Comparison of ENCODE assay signal across 8 cellular contexts in genomic region chr10:71211759-71212248, GRCh38. TPM values are rescaled to one million over a fixed set of nuclear protein-coding genes. Genes with fewer than 3 reads are reported as not detected.
DNase-seq lines count a peak whose midpoint lies in the region; ATAC-seq and TF ChIP-seq lines count a peak whose summit lies in the region.

No MANE protein-coding gene starts in this region.

- peaks cover 39% of the 10 kb centered on the region for H3K27me3 ChIP-seq in H7 (ENCODE audit: control insufficient read depth, insufficient read depth, low read length)
- H3K27me3 ChIP-seq in gastroesophageal sphincter: peaks cover 29% of the 10 kb centered on the region

- TF ChIP-seq CTCF in VCaP (conservative IDR thresholded peaks at IDR 0.05): no peak
- no peak for TF ChIP-seq CTCF in gastroesophageal sphincter (IDR thresholded peaks at IDR 0.05)

- WGBS in gastroesophageal sphincter (ENCODE audit: low coverage in 1 of 2), 2 donors: 7 to 14% methylated on average over 3 to 4 of the region's 6 CpGs

- H3K9me3 ChIP-seq in gastroesophageal sphincter: no peaks in the 10 kb centered on the region

- no peak for TF ChIP-seq POLR2A in gastroesophageal sphincter (IDR thresholded peaks at IDR 0.05)

- no peaks in the 10 kb centered on the region for H3K36me3 ChIP-seq in H7 (replicated peaks; ENCODE audit: control insufficient read depth, insufficient read depth, low read length)
- H3K36me3 ChIP-seq in gastroesophageal sphincter: no peaks in the 10 kb centered on the region

- intact Hi-C loops in sciatic nerve (cut with DNase I): loop anchor here (2.0 kb wide), 1 partner anchor 59 kb away; no protein-coding TSS in a partner anchor

- H3K4me1 ChIP-seq in gastroesophageal sphincter: peaks cover 0 to 55% (median 9%) of the 10 kb centered on the region in 3 donors

- H3K4me3 ChIP-seq in H7 (ENCODE audit: insufficient read depth, low read depth, low read length): peak overlapping the region; percentile 47
- peak overlapping the region; percentile 69 to 79 for H3K4me3 ChIP-seq in gastroesophageal sphincter

- peak overlapping the region; percentile 59 for H3K27ac ChIP-seq in VCaP
- peak overlapping the region in 3 of 4 donors; percentile 82 to 89 (median 87) for H3K27ac ChIP-seq in gastroesophageal sphincter

- ATAC-seq in gastroesophageal sphincter (no peak), sciatic nerve (peak; percentile 3), HG02678 (IDR thresholded peaks at IDR 0.05; ENCODE audit: unreplicated experiment) (no peak)

- no peak for TF ChIP-seq EP300 in gastroesophageal sphincter (IDR thresholded peaks at IDR 0.05)

- DNase-seq in H7: peak; percentile 45
- DNase-seq in sciatic nerve (ENCODE audit: low spot score): no peak
- no peak for DNase-seq in AG20443 (ENCODE audit: low spot score)
- DNase-seq in hippocampal formation (lab: John Stamatoyannopoulos, UW): no peak
- DNase-seq in NCI-H2081 (lab: John Stamatoyannopoulos, UW): no peak

RNA-seq across cellular contexts. Expression of gene UNC5B, which starts 0.6 kb away (rescaled TPM):
- total RNA-seq in H7 (2014; rRNA removed; shearing (Covaris generic)): 34.7 and 40.2 TPM in 2 replicates
- total RNA-seq in gastroesophageal sphincter (1 to 10 TPM; 2.2 to 3.7 (median 3.2) TPM), sciatic nerve (4.1 TPM)
